8 cellular contexts compared by ENCODE assay signal in genomic region chr3:71581451-71581980, GRCh38. TPM values are rescaled to one million over a fixed set of nuclear protein-coding genes. Genes with fewer than 3 reads are reported as not detected.
DNase-seq lines count a peak whose midpoint lies in the region; ATAC-seq and TF ChIP-seq lines count a peak whose summit lies in the region.

No MANE protein-coding gene starts in this region.

- in situ Hi-C loops in astrocyte of the spinal cord (cut with HindIII; ENCODE audit: low sequenced_read_pairs) = no loop called here

- POLR2A ChIA-PET in GM10248 (lab: Yijun Ruan, JAX) = no interaction called here

- TF ChIP-seq CTCF in astrocyte of the spinal cord (IDR thresholded peaks at IDR 0.05; ENCODE audit: low read depth, low read length) (no peak), GM10248 (IDR thresholded peaks at IDR 0.05; ENCODE audit: control extremely low read depth, extremely low read depth, low read depth, missing control alignments) (no peak)

- H3K9ac ChIP-seq in SK-N-MC (ENCODE audit: insufficient read length) = peak overlapping the region; percentile 80
- peak overlapping the region; percentile 90 for H3K9ac ChIP-seq in skeletal muscle satellite cell (ENCODE audit: low read depth, low read length)

- peak overlapping the region; percentile 84 for H3K4me3 ChIP-seq in SK-N-MC
- peak overlapping the region; percentile 95 for H3K4me3 ChIP-seq in astrocyte of the spinal cord (ENCODE audit: low read depth, low read length)
- peak overlapping the region; percentile 81 for H3K4me3 ChIP-seq in iPS-18c (ENCODE audit: insufficient read depth, low read depth, low read length)
- peak overlapping the region; percentile 85 for H3K4me3 ChIP-seq in skeletal muscle satellite cell (ENCODE audit: low read length)

- peak overlapping the region; percentile 95 for H3K4me2 ChIP-seq in skeletal muscle satellite cell (ENCODE audit: low read length)

- no peaks in the 10 kb centered on the region for H3K36me3 ChIP-seq in SK-N-MC (ENCODE audit: insufficient read depth, low read length)
- no peaks in the 10 kb centered on the region for H3K36me3 ChIP-seq in skeletal muscle satellite cell (ENCODE audit: insufficient read depth, low read length)

- H3K4me1 ChIP-seq in skeletal muscle satellite cell (ENCODE audit: control insufficient read depth, insufficient read depth, low read length) = peaks cover 51% of the 10 kb centered on the region

- ATAC-seq in GM21515 (IDR thresholded peaks at IDR 0.05; ENCODE audit: unreplicated experiment) = no peak

- no peaks in the 10 kb centered on the region for H3K9me3 ChIP-seq in SK-N-MC (ENCODE audit: low read depth, low read length)
- no peaks in the 10 kb centered on the region for H3K9me3 ChIP-seq in iPS-18c (ENCODE audit: control insufficient read depth, insufficient read depth, low read length)
- no peaks in the 10 kb centered on the region for H3K9me3 ChIP-seq in skeletal muscle satellite cell (replicated peaks; ENCODE audit: low read length)

- H3K27ac ChIP-seq in SK-N-MC = peak overlapping the region; percentile 42

- H3K27me3 ChIP-seq in skeletal muscle satellite cell (ENCODE audit: control insufficient read depth, insufficient read depth, low read length) = no peaks in the 10 kb centered on the region

- DNase-seq in GM03348 (ENCODE audit: low spot score) (peak; percentile 64), SK-N-MC (ENCODE audit: low read depth, low spot score) (no peak), astrocyte of the spinal cord (ENCODE audit: low read depth, low spot score) (peak; percentile 29), COLO829 (ENCODE audit: low spot score) (no peak), GM10248 (ENCODE audit: extremely low spot score) (no peak)

- CTCF ChIA-PET in GM10248 (lab: Yijun Ruan, JAX) = no interaction called here

RNA-seq across cellular contexts. Expression of gene FOXP1, which starts 2.0 kb away (rescaled TPM):
- 42.6 and 49.4 TPM in 2 replicates for total RNA-seq in skeletal muscle satellite cell (2012; rRNA removed)

Comparison
In these comparisons a context has a peak if more than half of its experiments do, and no peak if none do; other contexts are left out.
1. DNase-seq: peak in GM03348 (single experiment) and astrocyte of the spinal cord (single experiment); none in SK-N-MC (single experiment), COLO829 (single experiment) and GM10248 (single experiment).
2. Peak in every context shown above with its lines, with median percentiles within 50 percentile points of each other: H3K4me3 ChIP-seq.